Comparison of ENCODE assay signal across 9 cellular contexts in genomic region chr2:144364988-144365738, GRCh38.
DNase-seq lines count a peak whose midpoint lies in the region; ATAC-seq, FAIRE-seq and TF ChIP-seq lines count a peak whose summit lies in the region.
"Had no signal": no experiment of that assay in that cellular context is flagged by ENCODE, and none has a peak within 500 bp of the region (broad histone marks: within the 10 kb centered on the region; RNA-seq: fewer than 3 reads in every experiment).

No MANE protein-coding gene starts in this region.

- no peak overlapping the region for H3K4me3 Mint-ChIP-seq in activated T-helper 17 cell treated with anti-CD3 and anti-CD28 coated beads, Interleukin-2, amount 50 U/mL, for 72 hours
- H3K4me3 Mint-ChIP-seq in activated CD4-positive, alpha-beta T cell treated with anti-CD3 and anti-CD28 coated beads for 36 hours: no peak overlapping the region

- no peak overlapping the region for H3K4me3 ChIP-seq in tibial nerve
- H3K4me3 ChIP-seq: suprapubic skin had no signal

- H3K27me3 Mint-ChIP-seq in activated T-helper 17 cell treated with anti-CD3 and anti-CD28 coated beads, Interleukin-2, amount 50 U/mL, for 72 hours: no peaks in the 10 kb centered on the region
- no peaks in the 10 kb centered on the region for H3K27me3 Mint-ChIP-seq in activated CD4-positive, alpha-beta T cell treated with anti-CD3 and anti-CD28 coated beads for 36 hours

- CTCF ChIA-PET in activated CD4-positive, alpha-beta T cell treated with anti-CD3 and anti-CD28 coated beads for 36 hours (lab: Charles Lee): no interaction called here

- H3K9me3 Mint-ChIP-seq in activated T-helper 17 cell treated with anti-CD3 and anti-CD28 coated beads, Interleukin-2, amount 50 U/mL, for 72 hours: peaks cover 5% of the 10 kb centered on the region
- no peaks in the 10 kb centered on the region for H3K9me3 Mint-ChIP-seq in activated CD4-positive, alpha-beta T cell treated with anti-CD3 and anti-CD28 coated beads for 36 hours (ENCODE audit: low read depth)

- 60 to 76% methylated on average over 4 of the region's 4 CpGs for WGBS in tibial nerve, 2 donors

- H3K4me1 Mint-ChIP-seq in activated T-helper 17 cell treated with anti-CD3 and anti-CD28 coated beads, Interleukin-2, amount 50 U/mL, for 72 hours: no peaks in the 10 kb centered on the region
- H3K4me1 Mint-ChIP-seq in activated CD4-positive, alpha-beta T cell treated with anti-CD3 and anti-CD28 coated beads for 36 hours: peaks cover 2% of the 10 kb centered on the region

- H3K27ac Mint-ChIP-seq in activated T-helper 17 cell treated with anti-CD3 and anti-CD28 coated beads, Interleukin-2, amount 50 U/mL, for 72 hours: peak overlapping the region; percentile 45
- no peak overlapping the region for H3K27ac Mint-ChIP-seq in activated CD4-positive, alpha-beta T cell treated with anti-CD3 and anti-CD28 coated beads for 36 hours

- H3K27me3 ChIP-seq in tibial nerve: no peaks in the 10 kb centered on the region
- H3K27me3 ChIP-seq: suprapubic skin had no signal

- H3K9me3 ChIP-seq in tibial nerve: no peaks in the 10 kb centered on the region
- H3K9me3 ChIP-seq: suprapubic skin had no signal

- intact Hi-C loops in activated CD4-positive, alpha-beta T cell treated with anti-CD3 and anti-CD28 coated beads for 36 hours (cut with DNase I, micrococcal nuclease): no loop called here

- TF ChIP-seq EP300 in tibial nerve (IDR thresholded peaks at IDR 0.05): no peak

- DNase-seq in GM19239 (ENCODE audit: insufficient read length, low spot score) (no peak), urothelium cell line (ENCODE audit: low spot score) (peak; percentile 36), tibial nerve (ENCODE audit: low spot score in 2 of 2) (no peak), T-helper 2 cell (no peak)
- no peak for DNase-seq in activated CD4-positive, alpha-beta T cell treated with anti-CD3 and anti-CD28 coated beads for 36 hours
- DNase-seq: NCI-H146 had no signal

- no peaks in the 10 kb centered on the region for H3K36me3 Mint-ChIP-seq in activated T-helper 17 cell treated with anti-CD3 and anti-CD28 coated beads, Interleukin-2, amount 50 U/mL, for 72 hours (ENCODE audit: low read depth)
- no peaks in the 10 kb centered on the region for H3K36me3 Mint-ChIP-seq in activated CD4-positive, alpha-beta T cell treated with anti-CD3 and anti-CD28 coated beads for 36 hours (ENCODE audit: low read depth)

- H3K27ac ChIP-seq in tibial nerve: no peak overlapping the region
- H3K27ac ChIP-seq: suprapubic skin had no signal

- no peaks in the 10 kb centered on the region for H3K4me1 ChIP-seq in tibial nerve
- H3K4me1 ChIP-seq: suprapubic skin had no signal

- no peak for TF ChIP-seq CTCF in tibial nerve (IDR thresholded peaks at IDR 0.05)

- POLR2A ChIA-PET in activated CD4-positive, alpha-beta T cell treated with anti-CD3 and anti-CD28 coated beads for 36 hours (lab: Charles Lee): no interaction called here

- FAIRE-seq in GM19239 (lab: Jason Lieb, UNC) (peak; percentile 11), urothelium cell line (lab: Jason Lieb, UNC) (no peak)

- H3K36me3 ChIP-seq in tibial nerve: no peaks in the 10 kb centered on the region
- H3K36me3 ChIP-seq: suprapubic skin had no signal

- peak; percentile 90 for ATAC-seq in HG02884 (IDR thresholded peaks at IDR 0.05; ENCODE audit: unreplicated experiment)
- ATAC-seq in activated T-helper 17 cell treated with anti-CD3 and anti-CD28 coated beads, Interleukin-2, amount 50 U/mL, for 72 hours (replicated peaks): peak; percentile 61
- no peak for ATAC-seq in activated CD4-positive, alpha-beta T cell treated with anti-CD3 and anti-CD28 coated beads for 36 hours

- TF ChIP-seq POLR2A in tibial nerve (IDR thresholded peaks at IDR 0.05): no peak
